In genomic region chr16:4801051-4801961, GRCh38 we compare ENCODE assay signal across 8 cellular contexts. TPM values are rescaled to one million over a fixed set of nuclear protein-coding genes. Genes with fewer than 3 reads are reported as not detected.
DNase-seq lines count a peak whose midpoint lies in the region; ATAC-seq and TF ChIP-seq lines count a peak whose summit lies in the region.

No MANE protein-coding gene starts in this region.

- no peaks in the 10 kb centered on the region for H3K79me1 ChIP-seq in mesendoderm (ENCODE audit: low read length)

- no peak overlapping the region for H3K18ac ChIP-seq in mesendoderm (ENCODE audit: low read length)

- BruUV-seq in mammary epithelial cell (replicated peaks; lab: Mats Ljungman, UMichigan) = no TSS peak

- no peak overlapping the region for H2BK120ac ChIP-seq in mesendoderm (ENCODE audit: low read depth, low read length)

- H3K79me2 ChIP-seq in mammary epithelial cell (ENCODE audit: insufficient read depth, low read length) = no peaks in the 10 kb centered on the region
- H3K79me2 ChIP-seq in mesendoderm (ENCODE audit: control insufficient read depth, insufficient read depth, low read length) = no peaks in the 10 kb centered on the region

- H2AFZ ChIP-seq in mammary epithelial cell (ENCODE audit: low read depth, low read length) = peak overlapping the region; percentile 86

- TF ChIP-seq CTCF in cardiac muscle cell (IDR thresholded peaks at IDR 0.05; ENCODE audit: low read depth, low read length) = no peak
- TF ChIP-seq CTCF in mammary epithelial cell (conservative IDR thresholded peaks at IDR 0.05 in 1 of 2, IDR thresholded peaks at IDR 0.05 in 1 of 2; ENCODE audit: extremely low read depth in 1 of 2, insufficient read depth in 1 of 2, low read depth in 1 of 2, low read length in 2 of 2) = no peak
- TF ChIP-seq CTCF in vagina (IDR thresholded peaks at IDR 0.05) = no peak

- H2BK5ac ChIP-seq in mesendoderm (ENCODE audit: low read length) = no peak overlapping the region

- TF ChIP-seq POLR2A in vagina (IDR thresholded peaks at IDR 0.05) = no peak

- peak overlapping the region; percentile 62 for H3K9ac ChIP-seq in mammary epithelial cell (ENCODE audit: insufficient read depth, low read length)
- H3K9ac ChIP-seq in mesendoderm (ENCODE audit: low read length) = peak overlapping the region; percentile 74

- peak overlapping the region; percentile 81 for H3K56ac ChIP-seq in mesendoderm (ENCODE audit: low read length)

- dilution Hi-C loops in mammary epithelial cell (cut with HindIII; ENCODE audit: low sequenced_read_pairs) = loop anchor here (10.0 kb wide), 1 partner anchor 77 kb away; no protein-coding TSS in a partner anchor

- intact Hi-C loops in cardiac septum (cut with DNase I) = loop anchor here (10.0 kb wide), 3 partner anchors 67 to 153 kb away; partner anchors contain the start of genes ANKS3, DNAAF8, NUDT16L1 and SEC14L5
- intact Hi-C loops in mammary epithelial cell (cut with micrococcal nuclease) = no loop called here
- intact Hi-C loops in vagina (cut with DNase I) = no loop called here

- DNase-seq in cardiac muscle cell (ENCODE audit: low read depth in 1 of 2, low spot score in 1 of 2) = peak in 1 of 2 donors; percentile 26
- DNase-seq in cardiac septum (ENCODE audit: low spot score) = no peak
- no peak for DNase-seq in mammary epithelial cell
- no peak for DNase-seq in mesendoderm
- DNase-seq in vagina (ENCODE audit: extremely low spot score in 2 of 2) = no peak
- DNase-seq in DMS114 treated with DMSO at 0.1 percent for 48 hours (lab: John Stamatoyannopoulos, UW; ENCODE audit: unreplicated experiment) = no peak
- no peak for DNase-seq in NCI-H1930 (lab: John Stamatoyannopoulos, UW)

- peaks cover 11% of the 10 kb centered on the region for H3K36me3 ChIP-seq in cardiac muscle cell
- H3K36me3 ChIP-seq in mammary epithelial cell (ENCODE audit: insufficient read depth, low read length) = peaks cover 7% of the 10 kb centered on the region
- H3K36me3 ChIP-seq in mesendoderm (ENCODE audit: control insufficient read depth, insufficient read depth, low read length) = peaks cover 3% of the 10 kb centered on the region
- H3K36me3 ChIP-seq in vagina = peaks cover 0 to 25% of the 10 kb centered on the region in 2 donors

- H4K5ac ChIP-seq in mesendoderm (ENCODE audit: low read length) = no peak overlapping the region

- peak overlapping the region; percentile 45 for H3K23ac ChIP-seq in mesendoderm (ENCODE audit: low read length)

- no peak overlapping the region for H2BK15ac ChIP-seq in mesendoderm (replicated peaks; ENCODE audit: low read depth)

- no peak overlapping the region for H3K4ac ChIP-seq in mesendoderm (ENCODE audit: low read depth, low read length)

- H3K9me3 ChIP-seq in cardiac muscle cell (ENCODE audit: low read depth) (no peaks in the 10 kb centered on the region), mammary epithelial cell (replicated peaks; ENCODE audit: insufficient read depth, low read length) (no peaks in the 10 kb centered on the region), vagina (no peaks in the 10 kb centered on the region)

- H3K27me3 ChIP-seq in cardiac muscle cell (no peaks in the 10 kb centered on the region), mammary epithelial cell (ENCODE audit: insufficient read depth, low read length) (no peaks in the 10 kb centered on the region), mesendoderm (ENCODE audit: insufficient read depth, low read length, poor library complexity) (no peaks in the 10 kb centered on the region), vagina (no peaks in the 10 kb centered on the region)

- H3K4me1 ChIP-seq in cardiac muscle cell (ENCODE audit: low read depth) (peaks cover 38% of the 10 kb centered on the region), mammary epithelial cell (ENCODE audit: insufficient read depth, low read length) (peaks cover 26% of the 10 kb centered on the region), mesendoderm (ENCODE audit: control insufficient read depth, low read depth, low read length) (no peaks in the 10 kb centered on the region), vagina (peaks cover 30% of the 10 kb centered on the region)

- H3K4me2 ChIP-seq in mammary epithelial cell (ENCODE audit: insufficient read depth, low read depth, low read length) = peak overlapping the region; percentile 98
- H3K4me2 ChIP-seq in mesendoderm (ENCODE audit: low read length) = peak overlapping the region; percentile 14

- no peak for ATAC-seq in HG02623 (IDR thresholded peaks at IDR 0.05; ENCODE audit: unreplicated experiment)

- no peak overlapping the region for H4K8ac ChIP-seq in mesendoderm (ENCODE audit: low read depth, low read length)

- H3K27ac ChIP-seq in cardiac muscle cell (peak overlapping the region; percentile 90), mammary epithelial cell (ENCODE audit: insufficient read depth, low read depth, low read length) (peak overlapping the region; percentile 20), mesendoderm (ENCODE audit: low read depth, low read length) (peak overlapping the region; percentile 53), vagina (peak overlapping the region; percentile 83)

- H2AK5ac ChIP-seq in mesendoderm (ENCODE audit: low read length) = no peak overlapping the region

- no peaks in the 10 kb centered on the region for H4K20me1 ChIP-seq in mammary epithelial cell (ENCODE audit: insufficient read depth, low read length)

- 26% methylated on average over 21 of the region's 29 CpGs for WGBS in mammary epithelial cell (ENCODE audit: low coverage, missing lambda C conversion rate)
- no CpG with 5 or more reads among the region's 29 CpGs for WGBS in mesendoderm (ENCODE audit: extremely low coverage, insufficient coverage, low lambda C conversion rate)

- in situ Hi-C loops in mammary epithelial cell (cut with MboI; ENCODE audit: low sequenced_read_pairs in 2 of 2) = no loop called here

- H3K4me3 ChIP-seq in cardiac muscle cell (peak overlapping the region; percentile 63), mammary epithelial cell (replicated peaks in 1 of 3; ENCODE audit: insufficient read depth in 1 of 3, low read depth in 2 of 3, low read length in 3 of 3) (peak overlapping the region; percentile 29 to 80 (median 73)), mesendoderm (ENCODE audit: low read length) (peak overlapping the region; percentile 46), vagina (peak overlapping the region; percentile 68 to 96)

- CTCF ChIA-PET in mammary epithelial cell (lab: Charles Lee; ENCODE audit: low non-redundant PET) = no interaction called here

RNA-seq across cellular contexts. Expression of gene ROGDI, which starts 1.1 kb away (rescaled TPM):
- total RNA-seq in cardiac muscle cell (146 and 161 TPM in 2 replicates), cardiac septum (69.9 TPM), mammary epithelial cell (10 to 100 TPM; 27.0 to 33.8 TPM), vagina (14.0 TPM)
- polyA plus RNA-seq in cardiac muscle cell (173 and 220 TPM in 2 replicates), mammary epithelial cell (24.5 TPM)
- 17.8 TPM for polyA minus RNA-seq in mammary epithelial cell
- 27.4 TPM for polyA plus RNA-seq in mesendoderm (2013, experiment 1 of 2)
- 27.3 TPM for polyA plus RNA-seq in mesendoderm (2013, experiment 2 of 2)

RNA-seq across cellular contexts. Expression of gene SMIM22, which starts 6.1 kb away (rescaled TPM):
- total RNA-seq in cardiac muscle cell = not detected in 2 replicates
- polyA plus RNA-seq in cardiac muscle cell = 0.41 and 5.3 TPM in 2 replicates
- total RNA-seq in cardiac septum = not detected
- total RNA-seq in mammary epithelial cell = 1 to 10 TPM in 1 of 2 donors, not detected in 1; 1.0 TPM
- polyA plus RNA-seq in mammary epithelial cell = 3.4 TPM
- polyA minus RNA-seq in mammary epithelial cell = not detected
- 0.52 TPM for polyA plus RNA-seq in mesendoderm (2013, experiment 1 of 2)
- polyA plus RNA-seq in mesendoderm (2013, experiment 2 of 2) = 0.52 TPM
- total RNA-seq in vagina = not detected

RNA-seq across cellular contexts. Expression of gene SEPTIN12, which starts 13.2 kb away (rescaled TPM):
- total RNA-seq in cardiac muscle cell (1.7 and 2.9 TPM in 2 replicates), cardiac septum (not detected), mammary epithelial cell (not detected), vagina (not detected)
- polyA plus RNA-seq in cardiac muscle cell (2.2 and 7.3 TPM in 2 replicates), mammary epithelial cell (not detected)
- not detected for polyA minus RNA-seq in mammary epithelial cell
- polyA plus RNA-seq in mesendoderm (2013, experiment 1 of 2) = 0.07 TPM
- polyA plus RNA-seq in mesendoderm (2013, experiment 2 of 2) = 0.17 TPM

RNA-seq across cellular contexts. Expression of gene ZNF500, which starts 34.3 kb away (rescaled TPM):
- total RNA-seq in cardiac muscle cell = 20.4 and 32.7 TPM in 2 replicates
- polyA plus RNA-seq in cardiac muscle cell = 17.0 and 23.8 TPM in 2 replicates
- total RNA-seq in cardiac septum = 7.2 TPM
- 10 to 100 TPM; 13.0 to 14.2 TPM for total RNA-seq in mammary epithelial cell
- 4.0 TPM for polyA plus RNA-seq in mammary epithelial cell
- polyA minus RNA-seq in mammary epithelial cell = 7.9 TPM
- polyA plus RNA-seq in mesendoderm (2013, experiment 1 of 2) = 4.7 TPM
- polyA plus RNA-seq in mesendoderm (2013, experiment 2 of 2) = 4.4 TPM
- 11.0 TPM for total RNA-seq in vagina

RNA-seq across cellular contexts. Expression of gene GLYR1, which starts 45.8 kb away (rescaled TPM):
- total RNA-seq in cardiac muscle cell = 38.0 and 44.3 TPM in 2 replicates
- 52.1 and 65.5 TPM in 2 replicates for polyA plus RNA-seq in cardiac muscle cell
- total RNA-seq in cardiac septum = 64.9 TPM
- 10 to 100 TPM; 38.0 to 67.7 TPM for total RNA-seq in mammary epithelial cell
- polyA plus RNA-seq in mammary epithelial cell = 31.3 TPM
- 58.2 TPM for polyA minus RNA-seq in mammary epithelial cell
- polyA plus RNA-seq in mesendoderm (2013, experiment 1 of 2) = 76.4 TPM
- polyA plus RNA-seq in mesendoderm (2013, experiment 2 of 2) = 74.5 TPM
- 51.6 TPM for total RNA-seq in vagina

Comparison
In these comparisons a context has a peak if more than half of its experiments do, and no peak if none do; other contexts are left out.
1. H3K27ac ChIP-seq: peak in every context shown above with its lines; median percentile 90 in cardiac muscle cell; 83 in vagina; 53 in mesendoderm; 20 in mammary epithelial cell.